Comparison of ENCODE assay signal across 8 cellular contexts in genomic region chr13:33487575-33488243, GRCh38.
DNase-seq lines count a peak whose midpoint lies in the region; ATAC-seq and TF ChIP-seq lines count a peak whose summit lies in the region.

No MANE protein-coding gene starts in this region.

- intact Hi-C loops in Right ventricle myocardium inferior (cut with DNase I) (no loop called here), cardiac septum (cut with DNase I) (loop anchor here (10.0 kb wide), 1 partner anchor 253 kb away; no protein-coding TSS in a partner anchor)

- peaks cover 0 to 18% (median 10%) of the 10 kb centered on the region in 7 donors for H3K9me3 Mint-ChIP-seq in naive B cell

- H3K27ac ChIP-seq in coronary artery = peak overlapping the region in 1 of 2 donors; percentile 55

- peak overlapping the region in 1 of 6 donors; percentile 56 for H3K27ac Mint-ChIP-seq in naive B cell

- H3K4me3 ChIP-seq in coronary artery = peak overlapping the region; percentile 61

- TF ChIP-seq CTCF in coronary artery (IDR thresholded peaks at IDR 0.05) = no peak

- H3K4me3 Mint-ChIP-seq in naive B cell = no peak overlapping the region

- peaks cover 0 to 4% (median 0%) of the 10 kb centered on the region in 3 donors for H3K27me3 Mint-ChIP-seq in naive B cell

- peaks cover 3 to 9% of the 10 kb centered on the region in 2 donors for H3K36me3 Mint-ChIP-seq in naive B cell

- DNase-seq in Right ventricle myocardium inferior (ENCODE audit: missing footprints) (no peak), cardiac septum (ENCODE audit: low spot score) (no peak), MV-4-11 (lab: John Stamatoyannopoulos, UW) (peak; percentile 72), coronary artery (ENCODE audit: low spot score) (no peak), naive B cell (peak; percentile 3), erythroblast (lab: John Stamatoyannopoulos, UW) (no peak)
- DNase-seq in activated CD4-positive, alpha-beta T cell treated with anti-CD3 and anti-CD28 coated beads, Interleukin-2, amount 50 U/mL, for 1 hour = no peak

- H3K4me1 Mint-ChIP-seq in naive B cell = peaks cover 5 to 7% (median 6%) of the 10 kb centered on the region in 3 donors

- no peak for TF ChIP-seq POLR2A in erythroblast (IDR thresholded peaks at IDR 0.05; ENCODE audit: low read length)

- ATAC-seq in Right ventricle myocardium inferior = peak; percentile 92
- peak in 1 of 2 donors; percentile 36 for ATAC-seq in naive B cell (ENCODE audit: low read depth in 2 of 2)
- ATAC-seq in HG03025 (IDR thresholded peaks at IDR 0.05; ENCODE audit: low FRiP score, unreplicated experiment) = no peak

Comparison
In these comparisons a context has a peak if more than half of its experiments do, and no peak if none do; other contexts are left out.
1. DNase-seq: peak in MV-4-11 (single experiment) and naive B cell (single experiment); none in Right ventricle myocardium inferior (single experiment), cardiac septum (single experiment), coronary artery (single experiment), erythroblast (0 of 2) and activated CD4-positive, alpha-beta T cell treated with anti-CD3 and anti-CD28 coated beads, Interleukin-2, amount 50 U/mL, for 1 hour (single experiment).